ENCODE assay signal across 23 cellular contexts in genomic region chr5:108625654-108626053, GRCh38.
DNase-seq lines count a peak whose midpoint lies in the region; ATAC-seq, FAIRE-seq and TF ChIP-seq lines count a peak whose summit lies in the region.
"Had no signal": no experiment of that assay in that cellular context is flagged by ENCODE, and none has a peak within 500 bp of the region (broad histone marks: within the 10 kb centered on the region; RNA-seq: fewer than 3 reads in every experiment).

No MANE protein-coding gene starts in this region.

- no peaks in the 10 kb centered on the region for H3K79me2 ChIP-seq in GM12878 (ENCODE audit: control insufficient read depth, insufficient read depth, low read length)
- no peaks in the 10 kb centered on the region for H3K79me2 ChIP-seq in MM.1S (ENCODE audit: low read length)

- no peaks in the 10 kb centered on the region for H3K9me3 ChIP-seq in GM12878 (replicated peaks; ENCODE audit: control insufficient read depth, insufficient read depth, low read length)
- no peaks in the 10 kb centered on the region for H3K9me3 ChIP-seq in MM.1S (replicated peaks; ENCODE audit: insufficient read depth, low read length)
- H3K9me3 ChIP-seq: Caco-2 had no signal

- H3K9me2 ChIP-seq in MM.1S (replicated peaks; ENCODE audit: insufficient read depth, low read length) = no peaks in the 10 kb centered on the region

- SMC1A ChIA-PET in GM12878 (lab: Charles Lee; ENCODE audit: uncharacterized antibody, unreplicated experiment) = no interaction called here

- H3K27me3 ChIP-seq in GM12878 (replicated peaks in 1 of 2; ENCODE audit: control insufficient read depth in 2 of 2, insufficient read depth in 2 of 2, low read length in 1 of 2) = no peaks in the 10 kb centered on the region
- H3K27me3 ChIP-seq in MM.1S (replicated peaks; ENCODE audit: insufficient read depth, low read length) = no peaks in the 10 kb centered on the region

- no peaks in the 10 kb centered on the region for H3F3A ChIP-seq in MM.1S (ENCODE audit: insufficient read depth, low read length)

- TF ChIP-seq RAD21 in GM12878 (IDR thresholded peaks at IDR 0.05; ENCODE audit: insufficient read depth, low read depth, low read length) = no peak

- POLR2A ChIA-PET in GM12878 (lab: Charles Lee) = no interaction called here

- FAIRE-seq in GM12878 (lab: Jason Lieb, UNC) = no peak
- no peak for FAIRE-seq in frontal cortex (lab: Jason Lieb, UNC)
- FAIRE-seq: G401.6 had no signal

- no TSS peak for BruUV-seq in GM12878 (replicated peaks; lab: Mats Ljungman, UMichigan)

- no peak overlapping the region for H3K27ac ChIP-seq in GM12878 (ENCODE audit: control insufficient read depth, insufficient read depth)
- H3K27ac ChIP-seq in MM.1S (ENCODE audit: low read length) = no peak overlapping the region
- H3K27ac ChIP-seq: C4-2B, KMS-11, RWPE1 had no signal

- no peak overlapping the region for H3K4me2 ChIP-seq in GM12878 (ENCODE audit: control insufficient read depth, insufficient read depth)
- H3K4me2 ChIP-seq in MM.1S (ENCODE audit: low read depth, low read length) = no peak overlapping the region
- H3K4me2 ChIP-seq: KMS-11 had no signal

- no peaks in the 10 kb centered on the region for H3K4me1 ChIP-seq in GM12878 (ENCODE audit: control insufficient read depth, insufficient read depth, low read length)
- no peaks in the 10 kb centered on the region for H3K4me1 ChIP-seq in MM.1S (ENCODE audit: low read length)
- H3K4me1 ChIP-seq: Caco-2 had no signal

- in situ Hi-C loops in GM12878 (cut with MboI) = loop anchor here (25.0 kb wide), 1 partner anchor 837 kb away; no protein-coding TSS in a partner anchor

- H3K36me3 ChIP-seq in GM12878 (ENCODE audit: control insufficient read depth in 2 of 2, insufficient read depth in 2 of 2, low read length in 1 of 2) (no peaks in the 10 kb centered on the region), MM.1S (replicated peaks; ENCODE audit: insufficient read depth, low read length) (no peaks in the 10 kb centered on the region)

- ATAC-seq in GM19351 (IDR thresholded peaks at IDR 0.05; ENCODE audit: unreplicated experiment) (peak; percentile 81), HG02852 (IDR thresholded peaks at IDR 0.05; ENCODE audit: unreplicated experiment) (peak; percentile 76), GM12878 (peak; percentile 31; the same call in 2 of the 3 replicates), HG03097 (IDR thresholded peaks at IDR 0.05; ENCODE audit: low FRiP score, unreplicated experiment) (no peak)
- ATAC-seq: CD8-positive, alpha-beta T cell; Panc1 had no signal

- no peak for DNase-seq in GM12878 (ENCODE audit: low read depth, low spot score)
- DNase-seq in MM.1S = no peak
- no peak for DNase-seq in frontal cortex (ENCODE audit: low spot score in 2 of 2)
- DNase-seq in activated CD4-positive, CD25-positive, alpha-beta regulatory T cell treated with anti-CD3 and anti-CD28 coated beads, Interleukin-2, amount 50 U/mL, for 72 hours = no peak
- DNase-seq: Caco-2; CD8-positive, alpha-beta T cell; H7; IMR-90; NCI-H1048; NCI-H1417; NCI-H1694; NCI-H2029 treated with DMSO at 0.1 percent for 48 hours; NCI-H526 treated with DMSO at 0.1 percent for 48 hours; SHP77; T-helper 1 cell had no signal

- H2AFZ ChIP-seq in GM12878 (ENCODE audit: control insufficient read depth, low read depth, low read length) (peak overlapping the region; percentile 7; the same call in 1 of the 2 replicates), MM.1S (ENCODE audit: low read length) (no peak overlapping the region)

- intact Hi-C loops in GM12878 (cut with micrococcal nuclease; ENCODE audit: unreplicated experiment) = no loop called here

- RAD21 ChIA-PET in GM12878 (lab: Charles Lee; ENCODE audit: unreplicated experiment) = no interaction called here

- H3K9ac ChIP-seq in GM12878 (ENCODE audit: control insufficient read depth, insufficient read depth, low read length) = no peak overlapping the region
- no peak overlapping the region for H3K9ac ChIP-seq in MM.1S (ENCODE audit: low read length)
- H3K9ac ChIP-seq: KMS-11 had no signal

- H4K20me1 ChIP-seq in GM12878 (ENCODE audit: control insufficient read depth, insufficient read depth) (no peaks in the 10 kb centered on the region), MM.1S (ENCODE audit: insufficient read depth, low read length) (no peaks in the 10 kb centered on the region)

- WGBS in GM12878 (ENCODE audit: insufficient coverage, insufficient replicate concordance, low lambda C conversion rate, missing lambda C conversion rate) = 20% methylated on average over 2 of the region's 2 CpGs

- H3K4me3 ChIP-seq in GM12878 (no peak overlapping the region), MM.1S (ENCODE audit: low read length) (no peak overlapping the region)

- no peak for TF ChIP-seq CTCF in GM12878 (IDR thresholded peaks at IDR 0.05 in 2 of 3, conservative IDR thresholded peaks at IDR 0.05 in 1 of 3; ENCODE audit: control insufficient read depth in 2 of 3, extremely low read depth in 1 of 3, insufficient read depth in 1 of 3, low read depth in 3 of 3, low read length in 3 of 3)
- TF ChIP-seq CTCF in MM.1S (IDR thresholded peaks at IDR 0.05; ENCODE audit: low read length) = no peak

- TF ChIP-seq EP300 in GM12878 (IDR thresholded peaks at IDR 0.05; ENCODE audit: borderline replicate concordance in 1 of 2, control insufficient read depth in 1 of 2, low read depth in 2 of 2, low read length in 2 of 2) = no peak

- no peak for TF ChIP-seq POLR2A in GM12878 (IDR thresholded peaks at IDR 0.05; ENCODE audit: low read depth, low read length)

- CTCF ChIA-PET in GM12878 (lab: Yijun Ruan, JAX) = no interaction called here

TF ChIP-seq in GM12878, 131 proteins besides CTCF, POLR2A, EP300 and RAD21:
- TF ChIP-seq PKNOX1 (IDR thresholded peaks at IDR 0.05) (0 out of 2 replicates have a peak, but pooled peaks have one; percentile 21), ZNF384 (IDR thresholded peaks at IDR 0.05; ENCODE audit: borderline replicate concordance, low read depth, low read length) (no peak)
